3 cellular contexts compared by ENCODE assay signal in genomic region chr5:141809697-141810096, GRCh38.
TF ChIP-seq lines count a peak whose summit lies in the region.

No MANE protein-coding gene starts in this region.

TF ChIP-seq in GM23338, 12 proteins besides CTCF, POLR2A, EP300 and RAD21 (continues in another document):
- no peak for TF ChIP-seq REST (IDR thresholded peaks at IDR 0.05; ENCODE audit: unreplicated experiment)
- no peak for TF ChIP-seq ZNF331 (CRISPR knock-in tag; IDR thresholded peaks at IDR 0.05; ENCODE audit: low read depth)
- no peak for TF ChIP-seq STAT1 (IDR thresholded peaks at IDR 0.05; ENCODE audit: unreplicated experiment)
- TF ChIP-seq ETS1 (IDR thresholded peaks at IDR 0.05) = no peak
- no peak for TF ChIP-seq JUNB (IDR thresholded peaks at IDR 0.05; ENCODE audit: unreplicated experiment)
- no peak for TF ChIP-seq ZNF114 (CRISPR knock-in tag; IDR thresholded peaks at IDR 0.05)
- no peak for TF ChIP-seq NANOG (IDR thresholded peaks at IDR 0.05; ENCODE audit: borderline replicate concordance)
- no peak for TF ChIP-seq EZH2phosphoT487 (IDR thresholded peaks at IDR 0.05; ENCODE audit: unreplicated experiment)
- TF ChIP-seq CREB1 (CRISPR knock-in tag; IDR thresholded peaks at IDR 0.05; ENCODE audit: low read depth) = no peak

TF ChIP-seq in H1, 55 proteins besides CTCF, POLR2A, EP300 and RAD21 (continued from another document):
- TF ChIP-seq KDM5A (IDR thresholded peaks at IDR 0.05; ENCODE audit: low read length) = no peak
- TF ChIP-seq KDM4A (IDR thresholded peaks at IDR 0.05; ENCODE audit: low read depth, low read length, severe bottlenecking) = no peak
- no peak for TF ChIP-seq CREB1 (IDR thresholded peaks at IDR 0.05)
- TF ChIP-seq USF2 (IDR thresholded peaks at IDR 0.05; ENCODE audit: low read length) = no peak
- no peak for TF ChIP-seq SAP30 (IDR thresholded peaks at IDR 0.05; ENCODE audit: insufficient read depth, insufficient replicate concordance, low read length)
- no peak for TF ChIP-seq PHF8 (conservative IDR thresholded peaks at IDR 0.05; ENCODE audit: low read depth, low read length)
- no peak for TF ChIP-seq MAFK (IDR thresholded peaks at IDR 0.05; ENCODE audit: low read depth, low read length)
- no peak for TF ChIP-seq NRF1 (IDR thresholded peaks at IDR 0.05; ENCODE audit: low read depth, low read length)
- TF ChIP-seq ATF3 (IDR thresholded peaks at IDR 0.05; ENCODE audit: insufficient read depth, low read depth, low read length) = no peak
- TF ChIP-seq CBX5 (IDR thresholded peaks at IDR 0.05; ENCODE audit: low read depth, low read length) = no peak
- no peak for TF ChIP-seq CHD1 (IDR thresholded peaks at IDR 0.05; ENCODE audit: low read depth, low read length)
TF ChIP-seq in H1: peak in this region for 0.

TF ChIP-seq in GM12891, 5 proteins besides CTCF, POLR2A, EP300 and RAD21 (continued from another document):
- no peak for TF ChIP-seq PAX5 (IDR thresholded peaks at IDR 0.05; ENCODE audit: insufficient read depth, low read length, severe bottlenecking)
- TF ChIP-seq SPI1 (IDR thresholded peaks at IDR 0.05; ENCODE audit: low read depth, low read length) = no peak
- TF ChIP-seq POLR2AphosphoS5 (IDR thresholded peaks at IDR 0.05; ENCODE audit: low read depth, low read length) = no peak
- TF ChIP-seq TAF1 (IDR thresholded peaks at IDR 0.05; ENCODE audit: low read depth, low read length) = no peak
